18 cellular contexts compared by ENCODE assay signal in the genomic region with DNA sequence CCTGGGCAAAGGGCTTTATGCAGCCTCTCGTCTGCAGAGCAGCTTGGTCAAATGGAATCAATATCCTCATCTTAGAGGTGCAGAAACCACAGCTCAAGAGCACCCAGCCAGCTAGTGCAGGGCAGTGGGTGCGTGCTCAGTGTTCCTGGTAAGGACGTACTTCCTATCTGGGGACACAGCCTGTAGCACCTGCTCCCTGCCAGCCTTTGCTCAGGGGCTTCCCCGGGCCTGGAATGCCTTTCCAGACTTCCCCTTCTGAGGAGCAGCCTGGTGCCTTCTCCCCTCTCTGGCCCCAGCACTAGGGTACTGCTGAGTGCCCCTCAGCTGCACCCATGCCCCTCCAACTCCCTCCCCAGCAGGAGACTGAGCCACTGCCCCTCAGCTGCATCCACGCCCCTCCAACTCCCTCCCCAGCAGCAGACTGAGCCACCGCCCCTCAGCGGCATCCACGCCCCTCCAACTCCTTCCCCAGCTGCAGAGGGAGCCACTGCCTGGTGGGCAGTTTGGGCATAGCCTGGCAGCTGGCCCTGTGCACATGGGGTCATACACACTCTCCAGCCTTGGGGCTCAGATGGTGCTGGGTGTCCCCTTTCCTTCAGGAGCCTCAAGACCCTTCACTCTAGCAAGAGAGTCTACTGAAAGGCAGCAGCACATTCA.
"Had no signal": no experiment of that assay in that cellular context is flagged by ENCODE, and none has a peak within 500 bp of the region (broad histone marks: within the 10 kb centered on the region; RNA-seq: fewer than 3 reads in every experiment).

No MANE protein-coding gene starts in this region.

- DNase-seq: activated CD4-positive, alpha-beta memory T cell treated with anti-CD3 and anti-CD28 coated beads for 36 hours; activated CD4-positive, alpha-beta T cell treated with anti-CD3 and anti-CD28 coated beads for 36 hours; activated naive CD4-positive, alpha-beta T cell treated with anti-CD3 and anti-CD28 coated beads, Interleukin-2, amount 10 ng/mL, durations not matched to agents 7 days and 5 days; activated T-cell treated with anti-CD3 and anti-CD28 coated beads, Interleukin-2, amount 50 U/mL, for 24 hours; cerebellar nuclear complex; effector memory CD8-positive, alpha-beta T cell; foreskin melanocyte; head of caudate nucleus; kidney glomerular epithelial cell; stimulated activated CD4-positive, alpha-beta T cell treated with anti-CD3 and anti-CD28 coated beads, Interleukin-12 subunit alpha, Interleukin-12 subunit beta, amount 100 ng/mL, for 4 hours; stimulated activated CD4-positive, alpha-beta T cell treated with anti-CD3 and anti-CD28 coated beads, Interleukin-2, amount 100 ng/mL, for 48 hours; stimulated activated naive B cell treated with anti-CD40 and anti-IgM and Interleukin-4, amounts not matched to agents 10 μg/mL and 1 μg/mL and 100 μg/mL, for 72 hours; T-helper 17 cell; thyroid gland; WERI-Rb-1 had no signal

- H3K9me3 ChIP-seq: ascending aorta, breast epithelium, thyroid gland had no signal

- H3K36me3 ChIP-seq: ascending aorta, breast epithelium, thyroid gland, WERI-Rb-1 had no signal

- H3K4me3 ChIP-seq: ascending aorta, breast epithelium, thyroid gland had no signal

- H3K27me3 ChIP-seq: ascending aorta, breast epithelium, thyroid gland had no signal

- H3K4me1 ChIP-seq: ascending aorta, parathyroid adenoma had no signal

- ATAC-seq: activated CD4-positive, alpha-beta T cell treated with anti-CD3 and anti-CD28 coated beads for 36 hours; effector memory CD8-positive, alpha-beta T cell; stimulated activated naive B cell treated with anti-CD40 and anti-IgM and Interleukin-4, amounts not matched to agents 10 μg/mL and 1 μg/mL and 100 μg/mL, for 72 hours; T-helper 17 cell had no signal

- H3K27ac ChIP-seq: ascending aorta, breast epithelium, parathyroid adenoma, thyroid gland, WERI-Rb-1 had no signal
